8 cellular contexts compared by ENCODE assay signal in the genomic region with DNA sequence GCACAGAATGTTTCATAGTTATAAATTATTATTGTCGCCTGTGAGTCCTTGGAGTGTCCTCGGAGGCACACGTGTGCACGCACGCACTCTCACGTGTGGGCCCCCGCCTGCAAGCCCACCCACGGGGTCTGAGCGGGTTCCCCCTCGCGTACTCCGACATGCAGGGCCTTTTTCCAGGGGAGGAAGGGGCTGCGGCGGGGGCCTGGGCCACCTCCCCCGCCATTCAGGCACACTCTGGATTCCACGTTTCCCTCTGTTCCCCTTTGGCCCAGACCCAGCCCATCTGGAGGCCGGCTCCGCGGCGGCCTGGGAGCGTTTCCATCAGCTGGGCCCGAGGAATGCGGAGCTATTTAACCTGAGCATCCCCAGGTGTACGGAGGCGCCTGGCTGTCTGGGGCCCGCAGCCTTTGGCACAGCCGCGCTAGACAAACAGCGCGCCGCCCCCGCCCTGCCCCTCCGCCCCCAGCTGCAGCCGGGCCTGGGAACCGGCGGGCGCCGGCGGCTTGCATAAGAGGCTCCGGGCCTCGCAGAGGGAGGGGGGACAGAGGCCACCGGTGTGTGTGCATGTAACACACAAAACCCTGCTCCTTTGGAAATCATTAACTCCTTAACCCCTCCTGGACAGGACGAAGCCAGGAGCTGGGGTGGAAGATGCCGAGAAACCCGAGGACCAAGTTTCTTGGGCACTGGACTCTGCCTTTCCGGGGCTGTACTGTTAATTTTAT. TPM values are rescaled to one million over a fixed set of nuclear protein-coding genes. Genes with fewer than 3 reads are reported as not detected.
DNase-seq lines count a peak whose midpoint lies in the region; ATAC-seq and TF ChIP-seq lines count a peak whose summit lies in the region.

No MANE protein-coding gene starts in this region.

- H3K9me3 ChIP-seq in duodenal mucosa (ENCODE audit: control insufficient read depth in 1 of 2, low read length in 2 of 2) = no peaks in the 10 kb centered on the region
- H3K9me3 ChIP-seq in lung (ENCODE audit: control insufficient read depth in 2 of 2, insufficient read depth in 1 of 2, low read length in 1 of 2) = no peaks in the 10 kb centered on the region
- no peaks in the 10 kb centered on the region for H3K9me3 ChIP-seq in upper lobe of right lung

- H3K9ac ChIP-seq in duodenal mucosa (ENCODE audit: low read depth in 1 of 2, low read length in 2 of 2) = peak overlapping the region; percentile 96 to 100

- peaks cover 38% of the 10 kb centered on the region for H3K27me3 Mint-ChIP-seq in activated T-helper 2 cell treated with anti-CD3 and anti-CD28 coated beads, Interferon-gamma antibody, Interleukin-2, Interleukin-4, amounts not matched to agents 10 μg/mL and 5 μg/mL and 100 μg/mL, durations not matched to agents 14 hours and 24 hours and 36 hours (ENCODE audit: low read depth)

- peak overlapping the region; percentile 11 for H3K4me3 ChIP-seq in HFF-Myc (replicated peaks; ENCODE audit: low read depth, low read length)
- H3K4me3 ChIP-seq in duodenal mucosa (ENCODE audit: low read depth in 1 of 2, low read length in 2 of 2) = peak overlapping the region; percentile 90 to 99
- no peak overlapping the region for H3K4me3 ChIP-seq in lung
- peak overlapping the region; percentile 88 for H3K4me3 ChIP-seq in upper lobe of right lung

- TF ChIP-seq CTCF in HFF-Myc (IDR thresholded peaks at IDR 0.05; ENCODE audit: low read depth, low read length, missing control alignments) = no peak
- no peak for TF ChIP-seq CTCF in lung (IDR thresholded peaks at IDR 0.05; ENCODE audit: control extremely low read depth, extremely low read depth)
- no peak for TF ChIP-seq CTCF in upper lobe of right lung (IDR thresholded peaks at IDR 0.05)

- intact Hi-C loops in upper lobe of right lung (cut with DNase I) = no loop called here
- intact Hi-C loops in activated T-helper 2 cell treated with anti-CD3 and anti-CD28 coated beads, Interferon-gamma antibody, Interleukin-2, Interleukin-4, amounts not matched to agents 10 μg/mL and 5 μg/mL and 100 μg/mL, durations not matched to agents 14 hours and 24 hours and 36 hours (cut with micrococcal nuclease) = no loop called here

- no peaks in the 10 kb centered on the region for H3K36me3 ChIP-seq in duodenal mucosa (ENCODE audit: control insufficient read depth in 1 of 2, insufficient read depth in 2 of 2, low read length in 2 of 2)
- no peaks in the 10 kb centered on the region for H3K36me3 ChIP-seq in lung (ENCODE audit: control insufficient read depth in 2 of 2, insufficient read depth in 2 of 2, low read length in 2 of 2)
- peaks cover 8% of the 10 kb centered on the region for H3K36me3 ChIP-seq in upper lobe of right lung

- no peaks in the 10 kb centered on the region for H3K36me3 Mint-ChIP-seq in activated T-helper 2 cell treated with anti-CD3 and anti-CD28 coated beads, Interferon-gamma antibody, Interleukin-2, Interleukin-4, amounts not matched to agents 10 μg/mL and 5 μg/mL and 100 μg/mL, durations not matched to agents 14 hours and 24 hours and 36 hours (ENCODE audit: low read depth)

- peaks cover 17% of the 10 kb centered on the region for H3K4me1 Mint-ChIP-seq in activated T-helper 2 cell treated with anti-CD3 and anti-CD28 coated beads, Interferon-gamma antibody, Interleukin-2, Interleukin-4, amounts not matched to agents 10 μg/mL and 5 μg/mL and 100 μg/mL, durations not matched to agents 14 hours and 24 hours and 36 hours (ENCODE audit: low read depth)

- ATAC-seq in lung (ENCODE audit: insufficient read depth, low FRiP score) (peak; percentile 5), upper lobe of right lung (peak; percentile 64), HG03108 (IDR thresholded peaks at IDR 0.05; ENCODE audit: unreplicated experiment) (no peak), HG03439 (IDR thresholded peaks at IDR 0.05; ENCODE audit: unreplicated experiment) (no peak)

- peaks cover 45 to 63% of the 10 kb centered on the region in 2 donors for H3K4me1 ChIP-seq in duodenal mucosa (ENCODE audit: control insufficient read depth in 1 of 2, insufficient read depth in 2 of 2, low read length in 2 of 2)
- peaks cover 0 to 12% of the 10 kb centered on the region in 2 donors for H3K4me1 ChIP-seq in lung (ENCODE audit: control insufficient read depth in 2 of 2, insufficient read depth in 2 of 2, low read length in 2 of 2)
- H3K4me1 ChIP-seq in upper lobe of right lung = peaks cover 39% of the 10 kb centered on the region

- H3K27ac ChIP-seq in duodenal mucosa (ENCODE audit: low read depth, low read length) (peak overlapping the region; percentile 92), lung (ENCODE audit: low read depth in 1 of 2, low read length in 1 of 2) (peak overlapping the region; percentile 26 to 97), upper lobe of right lung (peak overlapping the region; percentile 95)

- no peak overlapping the region for H3K27ac Mint-ChIP-seq in activated T-helper 2 cell treated with anti-CD3 and anti-CD28 coated beads, Interferon-gamma antibody, Interleukin-2, Interleukin-4, amounts not matched to agents 10 μg/mL and 5 μg/mL and 100 μg/mL, durations not matched to agents 14 hours and 24 hours and 36 hours

- no peaks in the 10 kb centered on the region for H3K9me3 Mint-ChIP-seq in activated T-helper 2 cell treated with anti-CD3 and anti-CD28 coated beads, Interferon-gamma antibody, Interleukin-2, Interleukin-4, amounts not matched to agents 10 μg/mL and 5 μg/mL and 100 μg/mL, durations not matched to agents 14 hours and 24 hours and 36 hours

- H3K27me3 ChIP-seq in duodenal mucosa (ENCODE audit: control insufficient read depth in 1 of 2, insufficient read depth in 2 of 2, low read length in 2 of 2) (no peaks in the 10 kb centered on the region), lung (ENCODE audit: control insufficient read depth, insufficient read depth) (no peaks in the 10 kb centered on the region), upper lobe of right lung (no peaks in the 10 kb centered on the region)

- DNase-seq in HFF-Myc (ENCODE audit: extremely low read depth, low read depth) = no peak
- peak; percentile 58 for DNase-seq in NCI-H524 treated with DMSO at 0.1 percent for 48 hours (lab: John Stamatoyannopoulos, UW)
- peak; percentile 88 for DNase-seq in lung (ENCODE audit: low spot score)
- DNase-seq in upper lobe of right lung = peak; percentile 96
- DNase-seq in activated T-helper 2 cell treated with anti-CD3 and anti-CD28 coated beads, Interferon-gamma antibody, Interleukin-2, Interleukin-4, amounts not matched to agents 10 μg/mL and 5 μg/mL and 100 μg/mL, durations not matched to agents 14 hours and 24 hours and 36 hours (ENCODE audit: low spot score) = no peak

- WGBS in lung, 2 donors = 10 to 11% methylated on average over 46 of the region's 46 CpGs

- H3K4me3 Mint-ChIP-seq in activated T-helper 2 cell treated with anti-CD3 and anti-CD28 coated beads, Interferon-gamma antibody, Interleukin-2, Interleukin-4, amounts not matched to agents 10 μg/mL and 5 μg/mL and 100 μg/mL, durations not matched to agents 14 hours and 24 hours and 36 hours (ENCODE audit: low read depth) = no peak overlapping the region

RNA-seq across cellular contexts. Expression of a gene that starts 3.3 kb away (rescaled TPM):
- 100 to 1,000 TPM; 251 to 389 TPM for total RNA-seq in lung
- 100 to 1,000 TPM; 299 to 824 TPM for polyA plus RNA-seq in lung
- total RNA-seq in upper lobe of right lung = 515 TPM
- 1.5 and 2.1 TPM in 2 replicates for total RNA-seq in activated T-helper 2 cell treated with anti-CD3 and anti-CD28 coated beads, Interferon-gamma antibody, Interleukin-2, Interleukin-4, amounts not matched to agents 10 μg/mL and 5 μg/mL and 100 μg/mL, durations not matched to agents 14 hours and 24 hours and 36 hours

RNA-seq across cellular contexts. Expression of a gene that starts 29.3 kb away (rescaled TPM):
- total RNA-seq in lung (10 to 100 TPM; 14.4 to 18.8 TPM), upper lobe of right lung (19.1 TPM)
- polyA plus RNA-seq in lung = 10 to 100 TPM; 21.0 to 51.8 TPM
- not detected in 2 replicates for total RNA-seq in activated T-helper 2 cell treated with anti-CD3 and anti-CD28 coated beads, Interferon-gamma antibody, Interleukin-2, Interleukin-4, amounts not matched to agents 10 μg/mL and 5 μg/mL and 100 μg/mL, durations not matched to agents 14 hours and 24 hours and 36 hours

Comparison
In these comparisons a context has a peak if more than half of its experiments do, and no peak if none do; other contexts are left out.
1. DNase-seq: peak in NCI-H524 treated with DMSO at 0.1 percent for 48 hours (single experiment), lung (single experiment) and upper lobe of right lung (single experiment); none in HFF-Myc (single experiment) and activated T-helper 2 cell treated with anti-CD3 and anti-CD28 coated beads, Interferon-gamma antibody, Interleukin-2, Interleukin-4, amounts not matched to agents 10 μg/mL and 5 μg/mL and 100 μg/mL, durations not matched to agents 14 hours and 24 hours and 36 hours (single experiment).
2. ATAC-seq: peak in lung (single experiment) and upper lobe of right lung (single experiment); none in HG03108 (single experiment) and HG03439 (single experiment).
3. RNA of a gene that starts 3.3 kb away (total RNA-seq): 515 TPM in upper lobe of right lung (single experiment) and 251 to 389 TPM in lung; 1.5 to 2.1 TPM in activated T-helper 2 cell treated with anti-CD3 and anti-CD28 coated beads, Interferon-gamma antibody, Interleukin-2, Interleukin-4, amounts not matched to agents 10 μg/mL and 5 μg/mL and 100 μg/mL, durations not matched to agents 14 hours and 24 hours and 36 hours; every median in the first group is over 10 times any median in the second.
4. RNA of a gene that starts 29.3 kb away (total RNA-seq): 19.1 TPM in upper lobe of right lung (single experiment) and 14.4 to 18.8 TPM in lung; not detected in activated T-helper 2 cell treated with anti-CD3 and anti-CD28 coated beads, Interferon-gamma antibody, Interleukin-2, Interleukin-4, amounts not matched to agents 10 μg/mL and 5 μg/mL and 100 μg/mL, durations not matched to agents 14 hours and 24 hours and 36 hours; every median in the first group is over 10 times any median in the second.
5. Peak in every context shown above with its lines, with median percentiles within 50 percentile points of each other: H3K27ac ChIP-seq.